3 cellular contexts compared by ENCODE assay signal in the genomic region with DNA sequence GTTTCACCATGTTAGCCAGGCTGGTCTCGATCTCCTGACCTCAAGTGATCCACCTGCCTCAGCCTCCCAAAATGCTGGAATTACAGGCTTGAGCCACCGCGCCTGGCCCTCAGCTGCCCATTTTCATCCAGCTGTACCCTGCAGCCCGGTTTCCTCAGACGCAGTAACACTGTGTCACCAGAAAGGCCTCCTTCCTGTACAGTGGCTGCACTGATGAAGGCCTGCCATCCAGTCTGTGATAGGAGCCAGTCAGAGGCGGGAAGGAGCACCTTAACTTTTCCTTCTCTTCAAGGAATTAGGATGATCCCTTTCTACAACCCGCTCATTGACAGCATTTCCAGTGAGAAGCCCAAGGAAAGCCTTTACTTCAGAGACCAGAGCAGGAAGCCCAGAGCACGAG.
TF ChIP-seq lines count a peak whose summit lies in the region.

No MANE protein-coding gene starts in this region.

TF ChIP-seq in A549, 52 proteins besides CTCF, POLR2A, EP300 and RAD21:
- TF ChIP-seq NR3C1 (IDR thresholded peaks at IDR 0.05) (no peak), FOSL2 (IDR thresholded peaks at IDR 0.05) (no peak), FOSL2 (CRISPR knock-in tag; IDR thresholded peaks at IDR 0.05) (no peak), CHD2 (IDR thresholded peaks at IDR 0.05; ENCODE audit: low read length, partially characterized antibody) (no peak), HES2 (IDR thresholded peaks at IDR 0.05) (no peak), MAX (IDR thresholded peaks at IDR 0.05) (no peak), EHMT2 (IDR thresholded peaks at IDR 0.05; ENCODE audit: low read depth) (no peak), CHD4 (IDR thresholded peaks at IDR 0.05; ENCODE audit: borderline replicate concordance) (no peak), CBX2 (IDR thresholded peaks at IDR 0.05; ENCODE audit: borderline replicate concordance, low read depth) (no peak), TFCP2L1 (CRISPR knock-in tag; IDR thresholded peaks at IDR 0.05) (no peak), ZNF302 (CRISPR knock-in tag; IDR thresholded peaks at IDR 0.05) (no peak), MAFK (IDR thresholded peaks at IDR 0.05; ENCODE audit: partially characterized antibody) (no peak), NFE2L2 (conservative IDR thresholded peaks at IDR 0.05; ENCODE audit: low read length) (no peak), PHF8 (IDR thresholded peaks at IDR 0.05; ENCODE audit: borderline replicate concordance, low read depth) (no peak), ZC3H11A (IDR thresholded peaks at IDR 0.05) (no peak), ELK1 (IDR thresholded peaks at IDR 0.05; ENCODE audit: low read depth, low read length) (no peak)

TF ChIP-seq in HCT116, 20 proteins besides CTCF, POLR2A, EP300 and RAD21:
- TF ChIP-seq ZNF274 (IDR thresholded peaks at IDR 0.05; ENCODE audit: low read depth, low read length) (no peak), TCF7L2 (IDR thresholded peaks at IDR 0.05; ENCODE audit: borderline replicate concordance, extremely low read depth, insufficient read depth, insufficient read length) (no peak), CEBPB (IDR thresholded peaks at IDR 0.05; ENCODE audit: low read depth) (no peak), SIN3A (IDR thresholded peaks at IDR 0.05; ENCODE audit: low read depth) (no peak), YY1 (IDR thresholded peaks at IDR 0.05; ENCODE audit: extremely low read depth, insufficient replicate concordance, low read depth, low read length) (no peak)

TF ChIP-seq in SK-N-SH, 30 proteins besides CTCF, POLR2A, EP300 and RAD21:
- TF ChIP-seq TCF12 (IDR thresholded peaks at IDR 0.05) = no peak
- TF ChIP-seq MEF2A (IDR thresholded peaks at IDR 0.05; ENCODE audit: borderline replicate concordance, low read depth) = no peak
- no peak for TF ChIP-seq USF1 (IDR thresholded peaks at IDR 0.05; ENCODE audit: borderline replicate concordance, low read depth)
- no peak for TF ChIP-seq FOSL2 (IDR thresholded peaks at IDR 0.05; ENCODE audit: borderline replicate concordance, low read depth)
- TF ChIP-seq YY1 (IDR thresholded peaks at IDR 0.05; ENCODE audit: low read depth) = no peak
- TF ChIP-seq FOXJ3 (CRISPR knock-in tag; IDR thresholded peaks at IDR 0.05) = no peak
- TF ChIP-seq NRF1 (IDR thresholded peaks at IDR 0.05; ENCODE audit: low read depth, low read length) = no peak
- TF ChIP-seq SIN3A (IDR thresholded peaks at IDR 0.05; ENCODE audit: borderline replicate concordance, low read depth, low read length) = no peak
- TF ChIP-seq MAX (IDR thresholded peaks at IDR 0.05; ENCODE audit: low read depth) = no peak
- no peak for TF ChIP-seq NFIC (IDR thresholded peaks at IDR 0.05; ENCODE audit: borderline replicate concordance)
- TF ChIP-seq, protein P1, sequence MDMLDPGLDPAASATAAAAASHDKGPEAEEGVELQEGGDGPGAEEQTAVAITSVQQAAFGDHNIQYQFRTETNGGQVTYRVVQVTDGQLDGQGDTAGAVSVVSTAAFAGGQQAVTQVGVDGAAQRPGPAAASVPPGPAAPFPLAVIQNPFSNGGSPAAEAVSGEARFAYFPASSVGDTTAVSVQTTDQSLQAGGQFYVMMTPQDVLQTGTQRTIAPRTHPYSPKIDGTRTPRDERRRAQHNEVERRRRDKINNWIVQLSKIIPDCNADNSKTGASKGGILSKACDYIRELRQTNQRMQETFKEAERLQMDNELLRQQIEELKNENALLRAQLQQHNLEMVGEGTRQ (IDR thresholded peaks at IDR 0.05; ENCODE audit: borderline replicate concordance, low read depth, low read length) = no peak
- TF ChIP-seq RFX5 (IDR thresholded peaks at IDR 0.05; ENCODE audit: low read length) = no peak
- no peak for TF ChIP-seq POLR2AphosphoS5 (IDR thresholded peaks at IDR 0.05; ENCODE audit: low read depth, low read length)
- TF ChIP-seq JUND (IDR thresholded peaks at IDR 0.05) = no peak
- TF ChIP-seq, protein P2, sequence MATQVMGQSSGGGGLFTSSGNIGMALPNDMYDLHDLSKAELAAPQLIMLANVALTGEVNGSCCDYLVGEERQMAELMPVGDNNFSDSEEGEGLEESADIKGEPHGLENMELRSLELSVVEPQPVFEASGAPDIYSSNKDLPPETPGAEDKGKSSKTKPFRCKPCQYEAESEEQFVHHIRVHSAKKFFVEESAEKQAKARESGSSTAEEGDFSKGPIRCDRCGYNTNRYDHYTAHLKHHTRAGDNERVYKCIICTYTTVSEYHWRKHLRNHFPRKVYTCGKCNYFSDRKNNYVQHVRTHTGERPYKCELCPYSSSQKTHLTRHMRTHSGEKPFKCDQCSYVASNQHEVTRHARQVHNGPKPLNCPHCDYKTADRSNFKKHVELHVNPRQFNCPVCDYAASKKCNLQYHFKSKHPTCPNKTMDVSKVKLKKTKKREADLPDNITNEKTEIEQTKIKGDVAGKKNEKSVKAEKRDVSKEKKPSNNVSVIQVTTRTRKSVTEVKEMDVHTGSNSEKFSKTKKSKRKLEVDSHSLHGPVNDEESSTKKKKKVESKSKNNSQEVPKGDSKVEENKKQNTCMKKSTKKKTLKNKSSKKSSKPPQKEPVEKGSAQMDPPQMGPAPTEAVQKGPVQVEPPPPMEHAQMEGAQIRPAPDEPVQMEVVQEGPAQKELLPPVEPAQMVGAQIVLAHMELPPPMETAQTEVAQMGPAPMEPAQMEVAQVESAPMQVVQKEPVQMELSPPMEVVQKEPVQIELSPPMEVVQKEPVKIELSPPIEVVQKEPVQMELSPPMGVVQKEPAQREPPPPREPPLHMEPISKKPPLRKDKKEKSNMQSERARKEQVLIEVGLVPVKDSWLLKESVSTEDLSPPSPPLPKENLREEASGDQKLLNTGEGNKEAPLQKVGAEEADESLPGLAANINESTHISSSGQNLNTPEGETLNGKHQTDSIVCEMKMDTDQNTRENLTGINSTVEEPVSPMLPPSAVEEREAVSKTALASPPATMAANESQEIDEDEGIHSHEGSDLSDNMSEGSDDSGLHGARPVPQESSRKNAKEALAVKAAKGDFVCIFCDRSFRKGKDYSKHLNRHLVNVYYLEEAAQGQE (IDR thresholded peaks at IDR 0.05; ENCODE audit: low read depth, low read length) = no peak
- no peak for TF ChIP-seq EZH2phosphoT487 (IDR thresholded peaks at IDR 0.05; ENCODE audit: borderline replicate concordance, low read depth)
- TF ChIP-seq MXI1 (IDR thresholded peaks at IDR 0.05; ENCODE audit: low read depth, low read length) = no peak
- TF ChIP-seq, protein P3, sequence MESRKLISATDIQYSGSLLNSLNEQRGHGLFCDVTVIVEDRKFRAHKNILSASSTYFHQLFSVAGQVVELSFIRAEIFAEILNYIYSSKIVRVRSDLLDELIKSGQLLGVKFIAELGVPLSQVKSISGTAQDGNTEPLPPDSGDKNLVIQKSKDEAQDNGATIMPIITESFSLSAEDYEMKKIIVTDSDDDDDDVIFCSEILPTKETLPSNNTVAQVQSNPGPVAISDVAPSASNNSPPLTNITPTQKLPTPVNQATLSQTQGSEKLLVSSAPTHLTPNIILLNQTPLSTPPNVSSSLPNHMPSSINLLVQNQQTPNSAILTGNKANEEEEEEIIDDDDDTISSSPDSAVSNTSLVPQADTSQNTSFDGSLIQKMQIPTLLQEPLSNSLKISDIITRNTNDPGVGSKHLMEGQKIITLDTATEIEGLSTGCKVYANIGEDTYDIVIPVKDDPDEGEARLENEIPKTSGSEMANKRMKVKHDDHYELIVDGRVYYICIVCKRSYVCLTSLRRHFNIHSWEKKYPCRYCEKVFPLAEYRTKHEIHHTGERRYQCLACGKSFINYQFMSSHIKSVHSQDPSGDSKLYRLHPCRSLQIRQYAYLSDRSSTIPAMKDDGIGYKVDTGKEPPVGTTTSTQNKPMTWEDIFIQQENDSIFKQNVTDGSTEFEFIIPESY (IDR thresholded peaks at IDR 0.05; ENCODE audit: borderline replicate concordance, low read depth) = no peak
- TF ChIP-seq RXRA (IDR thresholded peaks at IDR 0.05; ENCODE audit: borderline replicate concordance, low read depth) = no peak
